19 cellular contexts compared by ENCODE assay signal in genomic region chr7:78675511-78675910, GRCh38.
DNase-seq lines count a peak whose midpoint lies in the region; ATAC-seq, FAIRE-seq and TF ChIP-seq lines count a peak whose summit lies in the region.
"Had no signal": no experiment of that assay in that cellular context is flagged by ENCODE, and none has a peak within 500 bp of the region (broad histone marks: within the 10 kb centered on the region; RNA-seq: fewer than 3 reads in every experiment).

No MANE protein-coding gene starts in this region.

- FAIRE-seq in H54 (lab: Jason Lieb, UNC) (peak; percentile 45), D721Med (lab: Jason Lieb, UNC) (no peak)
- FAIRE-seq: A204.1, G401.6, GM12891, HTR-8/SVneo had no signal

- TF ChIP-seq CTCF in fibroblast of villous mesenchyme (IDR thresholded peaks at IDR 0.05; ENCODE audit: insufficient read depth, low read depth, low read length) (no peak), D721Med (IDR thresholded peaks at IDR 0.05; ENCODE audit: insufficient read depth, missing control alignments) (no peak)

- DNase-seq in H54 (ENCODE audit: insufficient read length, low spot score) = no peak
- DNase-seq in NCI-H226 = peak; percentile 28
- DNase-seq in fibroblast of villous mesenchyme (ENCODE audit: low read depth) = peak; percentile 3
- DNase-seq in D721Med (ENCODE audit: insufficient read length, low spot score) = no peak
- DNase-seq in retina = no peak
- no peak for DNase-seq in T-helper 1 cell
- DNase-seq: ACHN; AML-193; Caco-2; CD4-positive, alpha-beta T cell; DMS79 treated with DMSO at 0.1 percent for 48 hours; H7; KBM-7 had no signal

- ATAC-seq in GM18519 (IDR thresholded peaks at IDR 0.05; ENCODE audit: low FRiP score, unreplicated experiment) = no peak
- ATAC-seq: GM23338 had no signal

- TF ChIP-seq POLR2A in H54 (IDR thresholded peaks at IDR 0.05; ENCODE audit: low read depth, low read length) = no peak

- H3K4me3 ChIP-seq in fibroblast of villous mesenchyme (ENCODE audit: low read depth, low read length) = no peak overlapping the region
- H3K4me3 ChIP-seq: GM23338 had no signal

Comparison
In these comparisons a context has a peak if more than half of its experiments do, and no peak if none do; other contexts are left out.
1. DNase-seq: peak in NCI-H226 (single experiment) and fibroblast of villous mesenchyme (single experiment); none in H54 (single experiment), D721Med (single experiment), retina (single experiment) and T-helper 1 cell (0 of 5).